In genomic region chr9:88388886-88389617, GRCh38 we compare ENCODE assay signal across 8 cellular contexts. TPM values are rescaled to one million over a fixed set of nuclear protein-coding genes. Genes with fewer than 3 reads are reported as not detected.
DNase-seq lines count a peak whose midpoint lies in the region; ATAC-seq and TF ChIP-seq lines count a peak whose summit lies in the region.

No MANE protein-coding gene starts in this region.

- intact Hi-C loops in activated CD8-positive, alpha-beta T cell treated with anti-CD3 and anti-CD28 coated beads for 36 hours (cut with micrococcal nuclease) = loop anchor here (5.0 kb wide), 2 partner anchors 77 to 217 kb away; no protein-coding TSS in a partner anchor

- no peaks in the 10 kb centered on the region for H3K9me3 Mint-ChIP-seq in activated CD8-positive, alpha-beta T cell treated with anti-CD3 and anti-CD28 coated beads for 36 hours

- peak overlapping the region; percentile 68 for H3K4me3 ChIP-seq in AG04449 (ENCODE audit: low read depth, low read length)
- peak overlapping the region; percentile 84 for H3K4me3 ChIP-seq in mesodermal cell (ENCODE audit: extremely low read depth, insufficient read depth, low read length, poor library complexity, severe bottlenecking)

- peak overlapping the region; percentile 95 for H3K27ac ChIP-seq in mesodermal cell (ENCODE audit: low read depth, low read length, severe bottlenecking)

- H3K27me3 Mint-ChIP-seq in activated CD8-positive, alpha-beta T cell treated with anti-CD3 and anti-CD28 coated beads for 36 hours = no peaks in the 10 kb centered on the region

- no peaks in the 10 kb centered on the region for H3K9me3 ChIP-seq in mesodermal cell (ENCODE audit: control insufficient read depth, low read length)

- H3K36me3 ChIP-seq in mesodermal cell (ENCODE audit: control insufficient read depth, insufficient read depth, low read length) = peaks cover 13% of the 10 kb centered on the region

- H3K4me3 Mint-ChIP-seq in activated CD8-positive, alpha-beta T cell treated with anti-CD3 and anti-CD28 coated beads for 36 hours = peak overlapping the region; percentile 91

- no peak for TF ChIP-seq CTCF in AG04449 (IDR thresholded peaks at IDR 0.05; ENCODE audit: insufficient read depth, low read length, missing control alignments)
- no peak for TF ChIP-seq CTCF in activated CD8-positive, alpha-beta T cell treated with anti-CD3 and anti-CD28 coated beads for 36 hours (IDR thresholded peaks at IDR 0.05)

- peak overlapping the region; percentile 93 for H3K27ac Mint-ChIP-seq in activated CD8-positive, alpha-beta T cell treated with anti-CD3 and anti-CD28 coated beads for 36 hours

- ATAC-seq in GM18519 (IDR thresholded peaks at IDR 0.05; ENCODE audit: low FRiP score, unreplicated experiment) (peak; percentile 17), HG03039 (IDR thresholded peaks at IDR 0.05; ENCODE audit: unreplicated experiment) (peak; percentile 21)
- peak; percentile 19 for ATAC-seq in activated CD8-positive, alpha-beta T cell treated with anti-CD3 and anti-CD28 coated beads for 36 hours

- peaks cover 35% of the 10 kb centered on the region for H3K4me1 Mint-ChIP-seq in activated CD8-positive, alpha-beta T cell treated with anti-CD3 and anti-CD28 coated beads for 36 hours (ENCODE audit: low read depth)

- 0 to 2% methylated on average over 28 to 32 of the region's 71 CpGs for WGBS in mesodermal cell (ENCODE audit: insufficient coverage in 2 of 2), 2 experiments

- CTCF ChIA-PET in AG04449 (lab: Yijun Ruan, JAX) = no interaction called here
- CTCF ChIA-PET in activated CD8-positive, alpha-beta T cell treated with anti-CD3 and anti-CD28 coated beads for 36 hours (lab: Charles Lee) = no interaction called here

- peaks cover 3% of the 10 kb centered on the region for H3K36me3 Mint-ChIP-seq in activated CD8-positive, alpha-beta T cell treated with anti-CD3 and anti-CD28 coated beads for 36 hours (ENCODE audit: low read depth)

- DNase-seq in AG04449 (ENCODE audit: low read depth, low spot score) = no peak
- DNase-seq in NCI-H226 = peak; percentile 61
- peak; percentile 52 for DNase-seq in activated CD8-positive, alpha-beta T cell treated with anti-CD3 and anti-CD28 coated beads for 36 hours
- peak; percentile 56 for DNase-seq in epidermal melanocyte (ENCODE audit: insufficient read length, low spot score)
- peak; percentile 3 to 43 for DNase-seq in stimulated activated CD8-positive, alpha-beta memory T cell treated with anti-CD3 and anti-CD28 coated beads, Interleukin-7, amount 100 ng/mL, for 4 hours (ENCODE audit: low read depth in 2 of 2)

- POLR2A ChIA-PET in AG04449 (lab: Yijun Ruan, JAX) = no interaction called here
- POLR2A ChIA-PET in activated CD8-positive, alpha-beta T cell treated with anti-CD3 and anti-CD28 coated beads for 36 hours (lab: Charles Lee) = no interaction called here

- H3K4me1 ChIP-seq in mesodermal cell (ENCODE audit: control insufficient read depth, insufficient read depth, low read length, poor library complexity, severe bottlenecking) = peaks cover 8% of the 10 kb centered on the region

RNA-seq across cellular contexts. Expression of gene SPIN1, which starts 0.8 kb away (rescaled TPM):
- 10 to 100 TPM; 31.2 to 32.0 TPM for total RNA-seq in activated CD8-positive, alpha-beta T cell treated with anti-CD3 and anti-CD28 coated beads for 36 hours
- polyA plus RNA-seq in mesodermal cell (2013, experiment 1 of 2) = 56.9 TPM
- polyA plus RNA-seq in mesodermal cell (2013, experiment 2 of 2) = 57.0 TPM
